Comparison of ENCODE assay signal across 10 cellular contexts in the genomic region with DNA sequence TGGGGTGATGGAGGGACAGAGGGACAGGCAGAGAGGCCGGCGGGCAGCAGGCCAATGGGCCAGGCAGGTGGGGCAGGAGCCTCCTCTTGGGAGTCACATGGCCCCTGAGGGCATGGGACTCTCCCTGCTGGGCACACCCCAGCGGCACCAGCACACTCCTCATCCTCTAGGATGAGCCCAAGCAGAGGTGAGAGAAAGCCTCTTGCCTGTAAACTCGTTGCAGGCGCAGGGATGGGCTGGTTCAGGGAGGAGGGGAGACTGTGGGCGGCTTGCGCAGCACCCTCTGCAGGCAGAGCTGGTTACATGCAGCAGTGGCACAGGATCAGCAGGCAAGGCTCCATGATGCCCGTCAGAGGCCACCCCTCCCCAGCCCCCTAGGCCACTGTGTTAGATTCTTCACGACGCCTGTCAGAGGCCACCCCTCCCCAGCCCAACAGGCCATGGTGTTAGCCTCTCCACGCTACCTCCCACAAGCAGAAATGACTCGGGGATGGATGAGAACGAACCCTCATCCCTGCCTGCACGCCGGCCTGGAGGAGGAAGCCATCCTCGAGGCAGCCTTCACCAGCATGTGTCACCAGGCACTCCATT.
DNase-seq lines count a peak whose midpoint lies in the region; ATAC-seq, FAIRE-seq and TF ChIP-seq lines count a peak whose summit lies in the region.
"Had no signal": no experiment of that assay in that cellular context is flagged by ENCODE, and none has a peak within 500 bp of the region (broad histone marks: within the 10 kb centered on the region; RNA-seq: fewer than 3 reads in every experiment).

No MANE protein-coding gene starts in this region.

- intact Hi-C loops in MCF 10A (cut with micrococcal nuclease) (no loop called here), breast epithelium (cut with DNase I; ENCODE audit: low total_unique reads) (no loop called here), heart left ventricle (cut with DNase I) (loop anchor here in 2 of 10 donors (5.0 to 10.0 kb wide), 2 partner anchors 94 to 97 kb away; no protein-coding TSS in a partner anchor)

- H3K27me3 ChIP-seq in breast epithelium, result no peaks in the 10 kb centered on the region
- H3K27me3 ChIP-seq in heart left ventricle, result no peaks in the 10 kb centered on the region
- H3K27me3 ChIP-seq in effector memory CD4-positive, alpha-beta T cell (replicated peaks; ENCODE audit: control insufficient read depth, insufficient read depth, low read length, poor library complexity, severe bottlenecking), result no peaks in the 10 kb centered on the region

- H3K36me3 ChIP-seq in breast epithelium, result no peaks in the 10 kb centered on the region
- H3K36me3 ChIP-seq in heart left ventricle, result no peaks in the 10 kb centered on the region
- H3K36me3 ChIP-seq in effector memory CD4-positive, alpha-beta T cell (ENCODE audit: control insufficient read depth, insufficient read depth, low read length), result no peaks in the 10 kb centered on the region

- TF ChIP-seq CTCF in MCF 10A (IDR thresholded peaks at IDR 0.05; ENCODE audit: unreplicated experiment) (peak; percentile 23), breast epithelium (IDR thresholded peaks at IDR 0.05) (no peak), heart left ventricle (IDR thresholded peaks at IDR 0.05) (peak in 6 of 12 donors; percentile 7 to 36 (median 24))

- no peak overlapping the region for H3K4me3 Mint-ChIP-seq in MCF 10A (ENCODE audit: unreplicated experiment)

- TF ChIP-seq POLR2A in breast epithelium (IDR thresholded peaks at IDR 0.05) (no peak), heart left ventricle (IDR thresholded peaks at IDR 0.05) (no peak)

- peak in 3 of 4 donors; percentile 10 to 18 (median 16) for ATAC-seq in heart left ventricle

- H3K36me3 Mint-ChIP-seq in MCF 10A (ENCODE audit: insufficient read depth, unreplicated experiment), result no peaks in the 10 kb centered on the region

- no TSS peak for BruUV-seq in MCF 10A (replicated peaks; lab: Mats Ljungman, UMichigan)

- FAIRE-seq in urothelium cell line (lab: Jason Lieb, UNC), result no peak
- FAIRE-seq in GM19239 (lab: Jason Lieb, UNC), result no peak
- FAIRE-seq: islet of Langerhans had no signal

- H3K9me3 Mint-ChIP-seq in MCF 10A (ENCODE audit: unreplicated experiment), result no peaks in the 10 kb centered on the region

- no peaks in the 10 kb centered on the region for H3K27me3 Mint-ChIP-seq in MCF 10A (ENCODE audit: insufficient read depth, unreplicated experiment)

- no peaks in the 10 kb centered on the region for H3K4me1 ChIP-seq in breast epithelium
- peaks cover 0 to 11% (median 7%) of the 10 kb centered on the region in 12 donors for H3K4me1 ChIP-seq in heart left ventricle
- H3K4me1 ChIP-seq in effector memory CD4-positive, alpha-beta T cell (ENCODE audit: control insufficient read depth, insufficient read depth, low read length, poor library complexity, severe bottlenecking), result no peaks in the 10 kb centered on the region

- H3K4me1 Mint-ChIP-seq in MCF 10A (ENCODE audit: insufficient read depth, unreplicated experiment), result no peaks in the 10 kb centered on the region

- POLR2A ChIA-PET in MCF 10A (lab: Yijun Ruan, JAX), result no interaction called here

- no peak overlapping the region for H3K27ac ChIP-seq in breast epithelium
- H3K27ac ChIP-seq in heart left ventricle, result no peak overlapping the region
- H3K27ac ChIP-seq in effector memory CD4-positive, alpha-beta T cell (ENCODE audit: insufficient read depth, low read length, poor library complexity, severe bottlenecking), result no peak overlapping the region

- no peaks in the 10 kb centered on the region for H3K9me3 ChIP-seq in breast epithelium
- no peaks in the 10 kb centered on the region for H3K9me3 ChIP-seq in heart left ventricle
- H3K9me3 ChIP-seq in effector memory CD4-positive, alpha-beta T cell (ENCODE audit: control insufficient read depth, low read length), result no peaks in the 10 kb centered on the region

- WGBS in heart left ventricle, 4 donors, result 69 to 80% (median 79%) methylated on average over 12 to 16 of the region's 16 CpGs

- CTCF ChIA-PET in MCF 10A (lab: Yijun Ruan, JAX), result interaction anchor here (0.6 kb wide), 1 partner anchor 25 kb away, joined by 3 read pairs; no protein-coding TSS in a partner anchor

- H3K4me3 ChIP-seq in breast epithelium, result no peak overlapping the region
- H3K4me3 ChIP-seq in heart left ventricle, result no peak overlapping the region
- H3K4me3 ChIP-seq in effector memory CD4-positive, alpha-beta T cell (ENCODE audit: insufficient read depth, low read depth, low read length, poor library complexity, severe bottlenecking), result no peak overlapping the region

- H3K27ac Mint-ChIP-seq in MCF 10A (ENCODE audit: low read depth, unreplicated experiment), result no peak overlapping the region

- no peak for DNase-seq in MCF 10A (ENCODE audit: unreplicated experiment)
- no peak for DNase-seq in breast epithelium (ENCODE audit: low spot score in 2 of 2)
- DNase-seq in RPMI8226, result peak; percentile 60
- DNase-seq in heart left ventricle, result peak in 1 of 5 donors; percentile 22
- peak; percentile 18 for DNase-seq in urothelium cell line (ENCODE audit: low spot score)
- no peak for DNase-seq in GM19239 (ENCODE audit: insufficient read length, low spot score)
- DNase-seq in DMS79 treated with DMSO at 0.1 percent for 48 hours (lab: John Stamatoyannopoulos, UW), result no peak
- DNase-seq in effector memory CD4-positive, alpha-beta T cell, result no peak
- DNase-seq: amniotic stem cell had no signal

Comparison
In these comparisons a context has a peak if more than half of its experiments do, and no peak if none do; other contexts are left out.
1. DNase-seq: peak in RPMI8226 (single experiment) and urothelium cell line (single experiment); none in MCF 10A (single experiment), breast epithelium (0 of 2), GM19239 (single experiment), DMS79 treated with DMSO at 0.1 percent for 48 hours (single experiment) and effector memory CD4-positive, alpha-beta T cell (0 of 3).